10 cellular contexts compared by ENCODE assay signal in genomic region chr5:54753034-54753433, GRCh38.
DNase-seq lines count a peak whose midpoint lies in the region; ATAC-seq and TF ChIP-seq lines count a peak whose summit lies in the region.
"Had no signal": no experiment of that assay in that cellular context is flagged by ENCODE, and none has a peak within 500 bp of the region (broad histone marks: within the 10 kb centered on the region; RNA-seq: fewer than 3 reads in every experiment).

No MANE protein-coding gene starts in this region.

- H3K9me3 Mint-ChIP-seq in GM23338: no peaks in the 10 kb centered on the region

- TF ChIP-seq POLR2A in IMR-90 (IDR thresholded peaks at IDR 0.05; ENCODE audit: low read depth, low read length): no peak

- H3K18ac ChIP-seq in IMR-90 (ENCODE audit: low read depth, low read length): peak overlapping the region; percentile 93

- H2AFZ ChIP-seq in IMR-90 (replicated peaks; ENCODE audit: low read length, poor library complexity): peak overlapping the region; percentile 55
- no peak overlapping the region for H2AFZ ChIP-seq in GM23338
- H2AFZ ChIP-seq: parathyroid adenoma had no signal

- H3K27ac Mint-ChIP-seq in GM23338: no peak overlapping the region
- H3K27ac Mint-ChIP-seq: activated naive CD8-positive, alpha-beta T cell had no signal

- H3K9me2 ChIP-seq in GM23338 (ENCODE audit: insufficient read depth): no peaks in the 10 kb centered on the region

- peak overlapping the region; percentile 99 for H2BK20ac ChIP-seq in IMR-90 (ENCODE audit: low read depth, low read length)

- no peak for TF ChIP-seq RAD21 in IMR-90 (IDR thresholded peaks at IDR 0.05; ENCODE audit: low read length)

- peak overlapping the region; percentile 96 for H2BK15ac ChIP-seq in IMR-90 (ENCODE audit: low read depth, low read length)

- H2AK9ac ChIP-seq in IMR-90 (replicated peaks; ENCODE audit: low read depth, low read length, poor library complexity): peak overlapping the region; percentile 83

- peak; percentile 93 for ATAC-seq in GM21515 (IDR thresholded peaks at IDR 0.05; ENCODE audit: unreplicated experiment)
- ATAC-seq in IMR-90 (ENCODE audit: low read depth): peak; percentile 71
- ATAC-seq in GM23338: no peak

- H3K23ac ChIP-seq in IMR-90 (ENCODE audit: low read depth, low read length): peak overlapping the region; percentile 90; the same call in 1 of the 2 replicates

- CTCF ChIA-PET in IMR-90 (lab: Yijun Ruan, JAX): no interaction called here

- peaks cover 34% of the 10 kb centered on the region for H3K9me1 ChIP-seq in IMR-90 (ENCODE audit: insufficient read depth, low read length)

- no peak for TF ChIP-seq CTCF in IMR-90 (conservative IDR thresholded peaks at IDR 0.05; ENCODE audit: low read depth, low read length)
- no peak for TF ChIP-seq CTCF in choroid plexus epithelial cell (conservative IDR thresholded peaks at IDR 0.05; ENCODE audit: low read depth, low read length)
- no peak for TF ChIP-seq CTCF in GM23338 (conservative IDR thresholded peaks at IDR 0.05; ENCODE audit: low read depth in 2 of 2)

- H4K91ac ChIP-seq in IMR-90 (ENCODE audit: insufficient read depth, low read depth, low read length): peak overlapping the region; percentile 98

- H3K4me1 ChIP-seq in IMR-90 (ENCODE audit: control insufficient read depth, insufficient read depth, low read length): peaks cover 24% of the 10 kb centered on the region
- no peaks in the 10 kb centered on the region for H3K4me1 ChIP-seq in GM23338 (ENCODE audit: insufficient read depth)
- H3K4me1 ChIP-seq: parathyroid adenoma had no signal

- H3K27ac ChIP-seq in IMR-90 (ENCODE audit: insufficient read depth, low read length) (peak overlapping the region; percentile 76), GM23338 (ENCODE audit: low read depth) (no peak overlapping the region)
- H3K27ac ChIP-seq: parathyroid adenoma had no signal

- peak overlapping the region; percentile 64 to 94 for H4K8ac ChIP-seq in IMR-90 (ENCODE audit: low read depth in 2 of 2, low read length in 2 of 2)

- H3F3A ChIP-seq in GM23338 (replicated peaks; ENCODE audit: low read depth): no peaks in the 10 kb centered on the region

- POLR2A ChIA-PET in IMR-90 (lab: Charles Lee; ENCODE audit: unreplicated experiment): interaction anchor here (2.0 kb wide), 1 partner anchor 9 kb away, joined by 6 read pairs; no protein-coding TSS in a partner anchor

- no peak overlapping the region for H3K4me3 Mint-ChIP-seq in GM23338
- H3K4me3 Mint-ChIP-seq: activated naive CD8-positive, alpha-beta T cell had no signal

- H3K79me2 ChIP-seq in GM23338 (replicated peaks; ENCODE audit: insufficient read depth): no peaks in the 10 kb centered on the region
- H3K79me2 ChIP-seq: parathyroid adenoma had no signal

- peaks cover 0 to 47% of the 10 kb centered on the region in 2 experiments; a peak in 2 of 4 replicates for H3K79me1 ChIP-seq in IMR-90 (ENCODE audit: low read depth in 1 of 2, low read length in 2 of 2)

- peak; percentile 72 for DNase-seq in Daoy (ENCODE audit: low read depth)
- peak; percentile 79 for DNase-seq in IMR-90
- DNase-seq in choroid plexus epithelial cell (ENCODE audit: low read depth): peak; percentile 91
- DNase-seq in stimulated activated naive CD4-positive, alpha-beta T cell treated with Interleukin-2 at 50 U/mL for 16 hours (lab: John Stamatoyannopoulos, UW): no peak
- no peak for DNase-seq in ecto neural progenitor cell (ENCODE audit: low spot score)
- DNase-seq in GM23338 (ENCODE audit: low spot score): no peak
- DNase-seq in activated T-cell treated with anti-CD3 and anti-CD28 coated beads, Interleukin-2, amount 50 U/mL, for 1 hour: no peak

- peak overlapping the region; percentile 99 for H2BK120ac ChIP-seq in IMR-90 (ENCODE audit: low read depth, low read length)

- H3K4me2 ChIP-seq in IMR-90 (ENCODE audit: low read depth, low read length) (no peak overlapping the region), GM23338 (no peak overlapping the region)

- H3K14ac ChIP-seq in IMR-90 (replicated peaks; ENCODE audit: low read depth, low read length): peak overlapping the region; percentile 98

- in situ Hi-C loops in IMR-90 (cut with MboI; ENCODE audit: low sequenced_read_pairs): no loop called here

- H3K9me3 ChIP-seq in IMR-90 (ENCODE audit: control insufficient read depth, insufficient read depth, low read length): no peaks in the 10 kb centered on the region

- H4K5ac ChIP-seq in IMR-90 (ENCODE audit: low read depth, low read length): peak overlapping the region; percentile 90

- no peaks in the 10 kb centered on the region for H3K27me3 Mint-ChIP-seq in GM23338 (ENCODE audit: insufficient read depth, low read depth, poor library complexity)
- H3K27me3 Mint-ChIP-seq: activated naive CD8-positive, alpha-beta T cell had no signal

- WGBS in IMR-90 (ENCODE audit: extremely low coverage in 2 of 2, insufficient read length in 1 of 2), 2 experiments: 71% methylated on average over 1 of the region's 4 CpGs; no CpG with 5 or more reads in 1 of the 2 experiments

- peak overlapping the region; percentile 80 for H2BK5ac ChIP-seq in IMR-90 (ENCODE audit: low read depth, low read length, poor library complexity, severe bottlenecking)

- dilution Hi-C loops in IMR-90 (cut with HindIII; ENCODE audit: low sequenced_read_pairs, unreplicated experiment): no loop called here

- peak overlapping the region; percentile 97 for H3K4ac ChIP-seq in IMR-90 (ENCODE audit: low read depth, low read length)

- H4K20me1 ChIP-seq in IMR-90 (ENCODE audit: insufficient read depth, low read length): no peaks in the 10 kb centered on the region
- no peaks in the 10 kb centered on the region for H4K20me1 ChIP-seq in GM23338 (replicated peaks; ENCODE audit: insufficient read depth)

- H2AK5ac ChIP-seq in IMR-90 (ENCODE audit: low read depth, low read length): peak overlapping the region; percentile 95

- BruUV-seq in IMR-90 (replicated peaks; lab: Mats Ljungman, UMichigan): no TSS peak

- peak overlapping the region; percentile 69; the same call in 1 of the 2 replicates for H3K56ac ChIP-seq in IMR-90 (ENCODE audit: extremely low read depth, insufficient read depth, low read length)

- H3K4me1 Mint-ChIP-seq in GM23338: no peaks in the 10 kb centered on the region

- H3K27me3 ChIP-seq in IMR-90 (ENCODE audit: control insufficient read depth, insufficient read depth, low read length): no peaks in the 10 kb centered on the region
- H3K27me3 ChIP-seq in GM23338 (ENCODE audit: insufficient read depth): no peaks in the 10 kb centered on the region

- H3K4me3 ChIP-seq in IMR-90 (ENCODE audit: insufficient read depth, low read depth, low read length): no peak overlapping the region
- H3K4me3 ChIP-seq in choroid plexus epithelial cell (ENCODE audit: low read depth, low read length): no peak overlapping the region
- no peak overlapping the region for H3K4me3 ChIP-seq in GM23338

- no peaks in the 10 kb centered on the region for H3K36me3 Mint-ChIP-seq in GM23338 (ENCODE audit: low read depth)

- no peak overlapping the region for H3K9ac ChIP-seq in IMR-90 (ENCODE audit: low read depth, low read length)
- H3K9ac ChIP-seq: parathyroid adenoma had no signal

- H3K36me3 ChIP-seq in IMR-90 (ENCODE audit: control insufficient read depth, insufficient read depth, low read length) (no peaks in the 10 kb centered on the region), GM23338 (ENCODE audit: insufficient read depth) (no peaks in the 10 kb centered on the region)

- intact Hi-C loops in IMR-90 (cut with micrococcal nuclease): no loop called here

TF ChIP-seq in IMR-90, 13 proteins besides CTCF, POLR2A, EP300 and RAD21:
- no peak for TF ChIP-seq BHLHE40 (IDR thresholded peaks at IDR 0.05; ENCODE audit: low read depth, low read length)
- TF ChIP-seq FOS (IDR thresholded peaks at IDR 0.05; ENCODE audit: low read depth, low read length): peak; percentile 44; the same call in 1 of the 2 replicates

TF ChIP-seq in GM23338, 12 proteins besides CTCF, POLR2A, EP300 and RAD21:
- TF ChIP-seq JUNB (IDR thresholded peaks at IDR 0.05; ENCODE audit: unreplicated experiment) (no peak), EZH2 (IDR thresholded peaks at IDR 0.05; ENCODE audit: low read depth, unreplicated experiment) (no peak), ZNF114 (CRISPR knock-in tag; IDR thresholded peaks at IDR 0.05) (no peak), POLR2AphosphoS5 (IDR thresholded peaks at IDR 0.05; ENCODE audit: low read depth) (no peak), ETS1 (IDR thresholded peaks at IDR 0.05) (no peak), ZNF331 (CRISPR knock-in tag; IDR thresholded peaks at IDR 0.05; ENCODE audit: low read depth) (no peak), CREB1 (CRISPR knock-in tag; IDR thresholded peaks at IDR 0.05; ENCODE audit: low read depth) (no peak), NANOG (IDR thresholded peaks at IDR 0.05; ENCODE audit: borderline replicate concordance) (no peak)

Comparison
In these comparisons a context has a peak if more than half of its experiments do, and no peak if none do; other contexts are left out.
1. DNase-seq: peak in Daoy (single experiment), IMR-90 (single experiment) and choroid plexus epithelial cell (single experiment); none in stimulated activated naive CD4-positive, alpha-beta T cell treated with Interleukin-2 at 50 U/mL for 16 hours (single experiment), ecto neural progenitor cell (single experiment), GM23338 (single experiment) and activated T-cell treated with anti-CD3 and anti-CD28 coated beads, Interleukin-2, amount 50 U/mL, for 1 hour (single experiment).